Comparison of ENCODE assay signal across 1 cellular context in the genomic region with DNA sequence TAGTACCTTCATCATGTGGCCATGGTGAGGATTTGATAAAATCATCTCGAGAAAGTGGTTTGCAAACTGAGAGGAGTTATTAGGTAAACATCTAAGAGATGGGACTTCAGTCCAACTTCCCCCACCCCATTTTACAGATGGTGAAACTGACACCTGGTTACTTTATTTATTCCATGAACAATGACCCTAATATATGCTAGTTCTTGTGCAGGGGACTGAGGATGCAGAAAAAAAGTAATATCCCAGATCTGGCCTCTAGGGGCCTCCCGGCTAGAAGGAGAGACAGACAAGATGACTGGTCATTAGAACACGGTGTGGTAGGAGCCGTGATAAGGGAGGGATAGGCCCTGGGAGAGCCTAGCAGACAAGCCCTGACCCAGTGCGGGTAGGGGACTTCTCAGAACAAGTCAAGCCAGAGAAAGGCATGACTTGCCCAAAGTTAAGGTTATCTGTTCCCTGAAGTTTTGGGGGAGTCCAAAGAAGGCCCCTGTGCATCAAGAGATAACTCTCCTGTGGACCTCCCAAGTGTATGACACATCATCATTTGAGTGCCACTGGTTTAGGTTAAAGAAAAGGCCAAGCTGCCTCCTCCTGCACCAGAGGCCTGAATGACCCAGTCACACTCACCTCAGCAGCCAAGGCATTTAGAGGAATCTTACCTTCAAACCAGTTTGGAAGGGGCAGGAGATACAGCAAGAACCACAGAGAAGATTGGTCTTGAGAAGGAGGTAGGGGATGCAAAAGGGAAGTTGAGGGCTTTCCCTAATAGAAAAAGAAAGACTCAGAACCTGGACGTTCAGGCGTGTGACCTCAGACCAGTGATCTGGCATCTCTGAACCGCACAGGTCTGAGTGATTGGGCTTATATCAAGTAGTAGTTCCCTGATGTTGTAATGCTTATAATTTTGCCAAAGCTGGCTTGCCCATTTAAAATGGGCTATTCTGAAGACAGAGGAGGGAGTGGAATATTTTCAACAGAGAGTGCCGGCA.
TF ChIP-seq lines count a peak whose summit lies in the region.

No MANE protein-coding gene starts in this region.

TF ChIP-seq in SK-N-SH treated with all-trans-retinoic acid at 6 μM for 48 hours, 23 proteins besides CTCF, POLR2A, EP300 and RAD21 (continued from another document):
- TF ChIP-seq, protein P1, sequence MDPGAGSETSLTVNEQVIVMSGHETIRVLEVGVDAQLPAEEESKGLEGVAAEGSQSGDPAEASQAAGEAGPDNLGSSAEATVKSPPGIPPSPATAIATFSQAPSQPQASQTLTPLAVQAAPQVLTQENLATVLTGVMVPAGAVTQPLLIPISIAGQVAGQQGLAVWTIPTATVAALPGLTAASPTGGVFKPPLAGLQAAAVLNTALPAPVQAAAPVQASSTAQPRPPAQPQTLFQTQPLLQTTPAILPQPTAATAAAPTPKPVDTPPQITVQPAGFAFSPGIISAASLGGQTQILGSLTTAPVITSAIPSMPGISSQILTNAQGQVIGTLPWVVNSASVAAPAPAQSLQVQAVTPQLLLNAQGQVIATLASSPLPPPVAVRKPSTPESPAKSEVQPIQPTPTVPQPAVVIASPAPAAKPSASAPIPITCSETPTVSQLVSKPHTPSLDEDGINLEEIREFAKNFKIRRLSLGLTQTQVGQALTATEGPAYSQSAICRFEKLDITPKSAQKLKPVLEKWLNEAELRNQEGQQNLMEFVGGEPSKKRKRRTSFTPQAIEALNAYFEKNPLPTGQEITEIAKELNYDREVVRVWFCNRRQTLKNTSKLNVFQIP (CRISPR knock-in tag; IDR thresholded peaks at IDR 0.05; ENCODE audit: borderline replicate concordance, low read depth), result no peak
- TF ChIP-seq ZFP3 (CRISPR knock-in tag; IDR thresholded peaks at IDR 0.05) (no peak), ZNF70 (CRISPR knock-in tag; IDR thresholded peaks at IDR 0.05) (no peak), BACH2 (CRISPR knock-in tag; IDR thresholded peaks at IDR 0.05; ENCODE audit: borderline replicate concordance) (no peak), OSR1 (CRISPR knock-in tag; IDR thresholded peaks at IDR 0.05) (no peak), ISL1 (CRISPR knock-in tag; IDR thresholded peaks at IDR 0.05) (no peak), PPARA (CRISPR knock-in tag; IDR thresholded peaks at IDR 0.05; ENCODE audit: borderline replicate concordance) (no peak), ARNTL (CRISPR knock-in tag; IDR thresholded peaks at IDR 0.05; ENCODE audit: borderline replicate concordance, low read depth) (no peak), ZNF8 (CRISPR knock-in tag; IDR thresholded peaks at IDR 0.05) (no peak)
